In genomic region chr11:14764213-14764898, GRCh38 we compare ENCODE assay signal across 19 cellular contexts.
DNase-seq lines count a peak whose midpoint lies in the region; ATAC-seq, FAIRE-seq and TF ChIP-seq lines count a peak whose summit lies in the region.
"Had no signal": no experiment of that assay in that cellular context is flagged by ENCODE, and none has a peak within 500 bp of the region (broad histone marks: within the 10 kb centered on the region; RNA-seq: fewer than 3 reads in every experiment).

No MANE protein-coding gene starts in this region.

- no peaks in the 10 kb centered on the region for H3K27me3 Mint-ChIP-seq in activated T-helper 17 cell treated with anti-CD3 and anti-CD28 coated beads, Interleukin-2, amount 50 U/mL, for 72 hours
- no peaks in the 10 kb centered on the region for H3K27me3 Mint-ChIP-seq in mesothelial cell of epicardium (ENCODE audit: low read depth)

- TF ChIP-seq CTCF in A549 (IDR thresholded peaks at IDR 0.05) = no peak
- no peak for TF ChIP-seq CTCF in DOHH2 (IDR thresholded peaks at IDR 0.05; ENCODE audit: low read depth, low read length, poor library complexity, severe bottlenecking)
- TF ChIP-seq CTCF in MM.1S (IDR thresholded peaks at IDR 0.05; ENCODE audit: low read length) = no peak
- no peak for TF ChIP-seq CTCF in RWPE1 (conservative IDR thresholded peaks at IDR 0.05; ENCODE audit: low read depth)
- no peak for TF ChIP-seq CTCF in mesothelial cell of epicardium (IDR thresholded peaks at IDR 0.05; ENCODE audit: unreplicated experiment)

- H3K4me1 Mint-ChIP-seq in activated T-helper 17 cell treated with anti-CD3 and anti-CD28 coated beads, Interleukin-2, amount 50 U/mL, for 72 hours = peaks cover 18% of the 10 kb centered on the region
- H3K4me1 Mint-ChIP-seq in mesothelial cell of epicardium = peaks cover 14% of the 10 kb centered on the region
- H3K4me1 Mint-ChIP-seq: GM23338 had no signal

- H3K27ac Mint-ChIP-seq in activated T-helper 17 cell treated with anti-CD3 and anti-CD28 coated beads, Interleukin-2, amount 50 U/mL, for 72 hours = no peak overlapping the region
- H3K27ac Mint-ChIP-seq in mesothelial cell of epicardium = no peak overlapping the region
- H3K27ac Mint-ChIP-seq: GM23338 had no signal

- 93% methylated on average over 2 of the region's 2 CpGs for WGBS in A549 (ENCODE audit: missing lambda C conversion rate)

- H3K4me3 ChIP-seq in A549 (no peak overlapping the region), DOHH2 (ENCODE audit: low read length) (peak overlapping the region; percentile 41), MM.1S (ENCODE audit: low read length) (no peak overlapping the region)
- H3K4me3 ChIP-seq: adrenal gland, GM23338, psoas muscle, tibial artery had no signal

- H3K79me2 ChIP-seq in DOHH2 (ENCODE audit: control insufficient read depth, low read length) (no peaks in the 10 kb centered on the region), MM.1S (ENCODE audit: low read length) (no peaks in the 10 kb centered on the region)

- no peak overlapping the region for H3K4me3 Mint-ChIP-seq in activated T-helper 17 cell treated with anti-CD3 and anti-CD28 coated beads, Interleukin-2, amount 50 U/mL, for 72 hours
- H3K4me3 Mint-ChIP-seq in mesothelial cell of epicardium = no peak overlapping the region
- H3K4me3 Mint-ChIP-seq: GM23338 had no signal

- peaks cover 4% of the 10 kb centered on the region for H3F3A ChIP-seq in DOHH2 (ENCODE audit: control insufficient read depth, insufficient read depth)
- H3F3A ChIP-seq in MM.1S (ENCODE audit: insufficient read depth, low read length) = no peaks in the 10 kb centered on the region; the same call in 1 of the 2 replicates

- TF ChIP-seq EP300 in A549 (IDR thresholded peaks at IDR 0.05) = no peak

- no peak for TF ChIP-seq RAD21 in A549 (conservative IDR thresholded peaks at IDR 0.05 in 1 of 2, IDR thresholded peaks at IDR 0.05 in 1 of 2)

- no peaks in the 10 kb centered on the region for H3K9me3 Mint-ChIP-seq in activated T-helper 17 cell treated with anti-CD3 and anti-CD28 coated beads, Interleukin-2, amount 50 U/mL, for 72 hours
- H3K9me3 Mint-ChIP-seq in mesothelial cell of epicardium = no peaks in the 10 kb centered on the region
- H3K9me3 Mint-ChIP-seq: GM23338 had no signal

- H3K27me3 ChIP-seq in DOHH2 (ENCODE audit: control insufficient read depth, low read length) (no peaks in the 10 kb centered on the region), MM.1S (replicated peaks; ENCODE audit: insufficient read depth, low read length) (no peaks in the 10 kb centered on the region)
- H3K27me3 ChIP-seq: adrenal gland, tibial artery had no signal

- H3K36me3 Mint-ChIP-seq in activated T-helper 17 cell treated with anti-CD3 and anti-CD28 coated beads, Interleukin-2, amount 50 U/mL, for 72 hours (ENCODE audit: low read depth) = no peaks in the 10 kb centered on the region
- H3K36me3 Mint-ChIP-seq in mesothelial cell of epicardium = no peaks in the 10 kb centered on the region

- POLR2A ChIA-PET in A549 (lab: Yijun Ruan, JAX) = no interaction called here
- POLR2A ChIA-PET in RWPE1 (lab: Yijun Ruan, JAX; ENCODE audit: low non-redundant PET) = no interaction called here

- H3K4me2 ChIP-seq in A549 = no peak overlapping the region
- H3K4me2 ChIP-seq in DOHH2 (ENCODE audit: low read length) = peak overlapping the region; percentile 70
- peak overlapping the region; percentile 34 for H3K4me2 ChIP-seq in MM.1S (ENCODE audit: low read depth, low read length)
- H3K4me2 ChIP-seq: GM23338 had no signal

- CTCF ChIA-PET in A549 (lab: Yijun Ruan, JAX) (interaction anchor here (1.7 kb wide), 1 partner anchor 142 kb away, joined by 4 read pairs; no protein-coding TSS in a partner anchor), RWPE1 (lab: Yijun Ruan, JAX) (no interaction called here)

- H3K9ac ChIP-seq in MM.1S (ENCODE audit: low read length) = peak overlapping the region; percentile 21; the same call in 1 of the 2 replicates

- H4K20me1 ChIP-seq in DOHH2 (ENCODE audit: control insufficient read depth, insufficient read depth, low read depth, low read length) (no peaks in the 10 kb centered on the region), MM.1S (ENCODE audit: insufficient read depth, low read length) (no peaks in the 10 kb centered on the region)

- ATAC-seq in A549 = no peak
- peak; percentile 61 for ATAC-seq in activated T-helper 17 cell treated with anti-CD3 and anti-CD28 coated beads, Interleukin-2, amount 50 U/mL, for 72 hours (replicated peaks)
- ATAC-seq in HG02852 (IDR thresholded peaks at IDR 0.05; ENCODE audit: unreplicated experiment) = no peak
- ATAC-seq in GM18861 (IDR thresholded peaks at IDR 0.05; ENCODE audit: unreplicated experiment) = no peak
- ATAC-seq: GM23338, psoas muscle had no signal

- H3K9me2 ChIP-seq in DOHH2 (replicated peaks; ENCODE audit: control insufficient read depth, low read length) (no peaks in the 10 kb centered on the region), MM.1S (replicated peaks; ENCODE audit: insufficient read depth, low read length) (no peaks in the 10 kb centered on the region)

- H3K9me3 ChIP-seq in A549 (no peaks in the 10 kb centered on the region), DOHH2 (ENCODE audit: control insufficient read depth, insufficient read depth, low read length) (no peaks in the 10 kb centered on the region), MM.1S (replicated peaks; ENCODE audit: insufficient read depth, low read length) (no peaks in the 10 kb centered on the region)
- H3K9me3 ChIP-seq: adrenal gland, psoas muscle, tibial artery had no signal

- no peak overlapping the region for H3K27ac ChIP-seq in A549
- peak overlapping the region; percentile 93 for H3K27ac ChIP-seq in DOHH2 (ENCODE audit: low read depth, low read length)
- H3K27ac ChIP-seq in MM.1S (ENCODE audit: low read length) = peak overlapping the region; percentile 63; the same call in 1 of the 2 replicates
- H3K27ac ChIP-seq in RWPE1 = no peak overlapping the region
- H3K27ac ChIP-seq: adrenal gland, epithelial cell of prostate, psoas muscle, tibial artery had no signal

- H2AFZ ChIP-seq in MM.1S (ENCODE audit: low read length) = no peak overlapping the region
- H2AFZ ChIP-seq: GM23338 had no signal

- H3K36me3 ChIP-seq in DOHH2 (ENCODE audit: control insufficient read depth, low read length) (no peaks in the 10 kb centered on the region), MM.1S (replicated peaks; ENCODE audit: insufficient read depth, low read length) (no peaks in the 10 kb centered on the region)
- H3K36me3 ChIP-seq: adrenal gland, tibial artery had no signal

- no peak for TF ChIP-seq POLR2A in A549 (IDR thresholded peaks at IDR 0.05; ENCODE audit: low read length)

- DNase-seq in A549 (ENCODE audit: low read depth in 1 of 2, low spot score in 1 of 2) (no peak), MM.1S (no peak), RWPE1 (ENCODE audit: low spot score) (no peak), mesothelial cell of epicardium (ENCODE audit: low spot score in 2 of 2, unreplicated experiment in 2 of 2) (no peak)
- DNase-seq: adrenal gland, DMS79, head of caudate nucleus, kidney glomerular epithelial cell, NCI-H187 treated with DMSO at 0.1 percent for 48 hours, NCI-H524 treated with DMSO at 0.1 percent for 48 hours, psoas muscle, T1000, tibial artery had no signal

- H3K4me1 ChIP-seq in A549 = no peaks in the 10 kb centered on the region
- peaks cover 98% of the 10 kb centered on the region for H3K4me1 ChIP-seq in DOHH2 (ENCODE audit: control insufficient read depth, low read length)
- peaks cover 34% of the 10 kb centered on the region for H3K4me1 ChIP-seq in MM.1S (ENCODE audit: low read length)
- H3K4me1 ChIP-seq: adrenal gland, psoas muscle, tibial artery had no signal

- no peak for FAIRE-seq in A549 (lab: Jason Lieb, UNC)

TF ChIP-seq in A549, 52 proteins besides CTCF, POLR2A, EP300 and RAD21:
- TF ChIP-seq PBX3 (IDR thresholded peaks at IDR 0.05) = no peak
- TF ChIP-seq MAFK (IDR thresholded peaks at IDR 0.05; ENCODE audit: partially characterized antibody) = peak; percentile 9
- TF ChIP-seq SREBF2 (IDR thresholded peaks at IDR 0.05) = no peak
- no peak for TF ChIP-seq REST (IDR thresholded peaks at IDR 0.05)
- TF ChIP-seq TFCP2L1 (CRISPR knock-in tag; IDR thresholded peaks at IDR 0.05) = no peak
TF ChIP-seq in A549: peak in this region for 1.

Comparison
In these comparisons a context has a peak if more than half of its experiments do, and no peak if none do; other contexts are left out.
1. H3K27ac ChIP-seq: peak in DOHH2 (single experiment) and MM.1S (single experiment); none in A549 (0 of 2) and RWPE1 (single experiment).